18 cellular contexts compared by ENCODE assay signal in genomic region chr11:10590516-10590915, GRCh38. TPM values are rescaled to one million over a fixed set of nuclear protein-coding genes. Genes with fewer than 3 reads are reported as not detected.
DNase-seq lines count a peak whose midpoint lies in the region; ATAC-seq and TF ChIP-seq lines count a peak whose summit lies in the region.
"Had no signal": no experiment of that assay in that cellular context is flagged by ENCODE, and none has a peak within 500 bp of the region (broad histone marks: within the 10 kb centered on the region; RNA-seq: fewer than 3 reads in every experiment).

No MANE protein-coding gene starts in this region.

- peaks cover 0 to 25% of the 10 kb centered on the region in 2 experiments for H3K36me3 ChIP-seq in mesenchymal stem cell (ENCODE audit: control insufficient read depth in 1 of 2, insufficient read depth in 2 of 2, low read depth in 1 of 2, low read length in 2 of 2)
- H3K36me3 ChIP-seq in thoracic aorta, result peaks cover 53% of the 10 kb centered on the region
- H3K36me3 ChIP-seq: adrenal gland, left lung, MG63 had no signal

- ATAC-seq in thoracic aorta (ENCODE audit: insufficient number of reproducible peaks, low FRiP score, low read depth), result no peak
- ATAC-seq: left lung had no signal

- H2BK15ac ChIP-seq in mesenchymal stem cell (ENCODE audit: low read depth, poor library complexity, severe bottlenecking), result no peak overlapping the region

- no peak overlapping the region for H2BK5ac ChIP-seq in mesenchymal stem cell (ENCODE audit: low read depth, low read length, poor library complexity, severe bottlenecking)

- no peak overlapping the region for H2AK5ac ChIP-seq in mesenchymal stem cell (ENCODE audit: low read length, severe bottlenecking)

- H2BK120ac ChIP-seq in mesenchymal stem cell (ENCODE audit: low read depth, low read length), result peak overlapping the region; percentile 38

- H3K4me1 ChIP-seq in mesenchymal stem cell (ENCODE audit: control insufficient read depth, insufficient read depth, low read depth, low read length) (peaks cover 5% of the 10 kb centered on the region), thoracic aorta (ENCODE audit: control insufficient read depth in 1 of 2, low read depth in 2 of 2) (peaks cover 34 to 75% of the 10 kb centered on the region in 2 donors)

- H3K27ac ChIP-seq in coronary artery (peak overlapping the region; percentile 85 to 91), mesenchymal stem cell (ENCODE audit: low read length, poor library complexity, severe bottlenecking) (no peak overlapping the region), thoracic aorta (peak overlapping the region; percentile 96 to 97)
- H3K27ac ChIP-seq: adrenal gland had no signal

- H3K27me3 ChIP-seq in mesenchymal stem cell (ENCODE audit: control insufficient read depth in 1 of 2, insufficient read depth in 1 of 2, low read length in 2 of 2) (no peaks in the 10 kb centered on the region), thoracic aorta (replicated peaks; ENCODE audit: insufficient read depth) (no peaks in the 10 kb centered on the region)
- H3K27me3 ChIP-seq: adrenal gland, left lung, MG63 had no signal

- TF ChIP-seq CTCF in coronary artery (IDR thresholded peaks at IDR 0.05) (no peak), thoracic aorta (IDR thresholded peaks at IDR 0.05) (no peak)

- no peak overlapping the region for H3K9ac ChIP-seq in mesenchymal stem cell (ENCODE audit: low read length)
- H3K9ac ChIP-seq: GM23248 had no signal

- no peak overlapping the region for H4K91ac ChIP-seq in mesenchymal stem cell (ENCODE audit: low read length)

- no peak overlapping the region for H3K18ac ChIP-seq in mesenchymal stem cell (ENCODE audit: low read depth in 1 of 2, low read length in 2 of 2)

- H3K9me3 ChIP-seq in mesenchymal stem cell (ENCODE audit: control insufficient read depth, low read length) (no peaks in the 10 kb centered on the region), thoracic aorta (no peaks in the 10 kb centered on the region)
- H3K9me3 ChIP-seq: adrenal gland, left lung, MG63 had no signal

- no peak overlapping the region for H4K8ac ChIP-seq in mesenchymal stem cell (ENCODE audit: low read length)

- H2BK12ac ChIP-seq in mesenchymal stem cell (ENCODE audit: low read length in 2 of 2), result no peak overlapping the region

- H3K4ac ChIP-seq in mesenchymal stem cell (ENCODE audit: low read depth in 1 of 2, low read length in 2 of 2), result no peak overlapping the region

- H3K4me2 ChIP-seq in mesenchymal stem cell (ENCODE audit: low read length, poor library complexity, severe bottlenecking), result no peak overlapping the region

- H3K79me1 ChIP-seq in mesenchymal stem cell (replicated peaks; ENCODE audit: low read length, poor library complexity, severe bottlenecking), result no peaks in the 10 kb centered on the region

- H2AFZ ChIP-seq in mesenchymal stem cell (ENCODE audit: low read depth, low read length), result no peak overlapping the region
- H2AFZ ChIP-seq: GM23248 had no signal

- no peak overlapping the region for H3K23ac ChIP-seq in mesenchymal stem cell (ENCODE audit: low read length in 2 of 2)

- no peak overlapping the region for H3K14ac ChIP-seq in mesenchymal stem cell (ENCODE audit: low read length in 2 of 2)

- no peak overlapping the region for H3K4me3 ChIP-seq in coronary artery
- H3K4me3 ChIP-seq in mesenchymal stem cell (ENCODE audit: insufficient read depth in 1 of 2, low read depth in 1 of 2, low read length in 2 of 2), result no peak overlapping the region
- H3K4me3 ChIP-seq in thoracic aorta, result no peak overlapping the region
- H3K4me3 ChIP-seq: adrenal gland, GM23248, left lung, MG63 had no signal

- DNase-seq in HCEC 1CT (peak; percentile 42), coronary artery (ENCODE audit: low spot score) (no peak), mesenchymal stem cell (no peak), thoracic aorta (ENCODE audit: low spot score) (no peak), NCI-H526 (lab: John Stamatoyannopoulos, UW) (no peak), glomerular visceral epithelial cell (ENCODE audit: extremely low spot score) (no peak), NCI-H69 (lab: John Stamatoyannopoulos, UW) (no peak), hypothalamus (lab: John Stamatoyannopoulos, UW) (no peak)
- DNase-seq: activated CD4-positive, alpha-beta T cell treated with anti-CD3 and anti-CD28 coated beads, Interleukin-2, amount 50 U/mL, for 1 hour; adrenal gland; DMS53; GM23248; left lung; MG63; NCI-H2171; nucleus accumbens; SHP77 had no signal

RNA-seq across cellular contexts. Expression of gene LYVE1, which starts 22.1 kb away (rescaled TPM):
- 0.35 TPM for polyA plus RNA-seq in mesenchymal stem cell (2013, experiment 1 of 2)
- polyA plus RNA-seq in mesenchymal stem cell (2013, experiment 2 of 2), result 0.32 TPM
- 100 to 1,000 TPM in 1 of 2 donors, 10 to 100 TPM in 1; 81.5 to 121 TPM for total RNA-seq in thoracic aorta
- total RNA-seq: GM23248; T-helper 1 cell treated with Interleukin-12 subunit alpha and Interleukin-12 subunit beta and Interleukin-4 antibody, amounts not matched to agents 30 ng/mL and 1 ng/mL, for 36 hours had no signal
- polyA plus RNA-seq: GM23248 had no signal

RNA-seq across cellular contexts. Expression of gene RNF141, which starts 49.5 kb away (rescaled TPM):
- polyA plus RNA-seq in mesenchymal stem cell (2013, experiment 1 of 2), result 22.6 TPM
- 23.1 TPM for polyA plus RNA-seq in mesenchymal stem cell (2013, experiment 2 of 2)
- 10 to 100 TPM; 37.3 to 47.2 TPM for total RNA-seq in thoracic aorta
